8 cellular contexts compared by ENCODE assay signal in the genomic region with DNA sequence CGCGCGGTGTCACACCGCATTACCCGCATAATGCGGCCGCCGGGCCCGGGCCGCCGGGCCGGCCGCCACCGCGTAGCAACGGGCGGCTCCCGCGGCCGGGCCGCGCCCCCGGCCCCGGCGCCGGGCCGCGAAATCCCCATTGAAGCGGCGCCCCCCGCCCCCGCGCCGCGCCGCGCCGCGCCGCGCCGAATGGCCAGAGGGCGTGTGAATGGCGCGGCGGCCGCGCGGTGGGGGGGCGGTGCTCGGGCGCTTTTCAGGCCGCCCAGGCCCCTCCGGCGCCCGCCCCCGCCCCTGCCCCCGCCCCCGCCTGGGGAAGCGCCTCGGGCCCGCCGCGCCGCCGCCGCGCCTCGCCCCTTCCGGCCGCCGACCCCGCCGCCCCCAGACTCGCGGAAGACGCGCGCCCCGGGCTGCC.
DNase-seq lines count a peak whose midpoint lies in the region; TF ChIP-seq lines count a peak whose summit lies in the region.

No MANE protein-coding gene starts in this region.

- H3K27ac ChIP-seq in ACC112 (ENCODE audit: low read depth, low read length) (no peak overlapping the region), parathyroid adenoma (no peak overlapping the region)

- no peak for TF ChIP-seq CTCF in GM13977 (IDR thresholded peaks at IDR 0.05; ENCODE audit: extremely low read depth, insufficient read depth, missing control alignments)
- TF ChIP-seq CTCF in fibroblast of mammary gland (conservative IDR thresholded peaks at IDR 0.05; ENCODE audit: control insufficient read depth, insufficient read depth, low read depth, low read length) = no peak
- no peak for TF ChIP-seq CTCF in parathyroid adenoma (IDR thresholded peaks at IDR 0.05)

- H3K79me2 ChIP-seq in ACC112 (ENCODE audit: control insufficient read depth, insufficient read depth, low read length, unreplicated experiment) (no peaks in the 10 kb centered on the region), parathyroid adenoma (no peaks in the 10 kb centered on the region)

- no peaks in the 10 kb centered on the region for H3K9me3 ChIP-seq in parathyroid adenoma (ENCODE audit: control insufficient read depth, low read length)

- H3K9ac ChIP-seq in parathyroid adenoma = no peak overlapping the region

- H3K4me3 ChIP-seq in ACC112 (ENCODE audit: low read depth, low read length) (peak overlapping the region; percentile 78), fibroblast of mammary gland (ENCODE audit: control insufficient read depth, low read depth, low read length) (peak overlapping the region; percentile 40), parathyroid adenoma (ENCODE audit: low read depth, low read length) (peak overlapping the region; percentile 62)

- DNase-seq in GM13977 (ENCODE audit: low spot score) (peak; percentile 68), RPMI8226 (peak; percentile 44), fibroblast of mammary gland (ENCODE audit: low read depth) (no peak), NCI-H1436 (lab: John Stamatoyannopoulos, UW) (no peak), kidney glomerular epithelial cell (lab: John Stamatoyannopoulos, UW) (no peak), GF-D8 (lab: John Stamatoyannopoulos, UW) (no peak)

- H2AFZ ChIP-seq in ACC112 (ENCODE audit: low read length, unreplicated experiment) = peak overlapping the region; percentile 75
- peak overlapping the region; percentile 93 for H2AFZ ChIP-seq in parathyroid adenoma

- H3K4me1 ChIP-seq in ACC112 (ENCODE audit: control insufficient read depth, insufficient read depth, low read length, unreplicated experiment) = peaks cover 14% of the 10 kb centered on the region
- peaks cover 4% of the 10 kb centered on the region for H3K4me1 ChIP-seq in parathyroid adenoma

- H3K36me3 ChIP-seq in ACC112 (ENCODE audit: insufficient read depth, low read length) = no peaks in the 10 kb centered on the region
- H3K36me3 ChIP-seq in parathyroid adenoma (ENCODE audit: control insufficient read depth, insufficient read depth, low read length) = no peaks in the 10 kb centered on the region

- in situ Hi-C loops in GM13977 (cut with MboI; ENCODE audit: low pct_unique_long_range_greater_than_20kb, low sequenced_read_pairs, unreplicated experiment) = no loop called here

- no peaks in the 10 kb centered on the region for H3K27me3 ChIP-seq in ACC112 (ENCODE audit: insufficient read depth, low read length)
- H3K27me3 ChIP-seq in parathyroid adenoma (ENCODE audit: control insufficient read depth, insufficient read depth, low read length) = no peaks in the 10 kb centered on the region

- H3K4me2 ChIP-seq in parathyroid adenoma (ENCODE audit: low read length) = peak overlapping the region; percentile 96

Comparison
In these comparisons a context has a peak if more than half of its experiments do, and no peak if none do; other contexts are left out.
1. DNase-seq: peak in GM13977 (single experiment) and RPMI8226 (single experiment); none in fibroblast of mammary gland (single experiment), NCI-H1436 (single experiment), kidney glomerular epithelial cell (single experiment) and GF-D8 (single experiment).
2. Peak in every context shown above with its lines, with median percentiles within 50 percentile points of each other: H3K4me3 ChIP-seq.